Comparison of ENCODE assay signal across 1 cellular context in genomic region chr12:12611512-12612306, GRCh38.
TF ChIP-seq lines count a peak whose summit lies in the region.

Gene CREBL2, plus strand, starts transcription at chr12:12611876. Its CDS starts 297 bp downstream, at chr12:12612173.

TF ChIP-seq in HEK293, 187 proteins besides CTCF, POLR2A, EP300 and RAD21 (continued from another document):
- TF ChIP-seq ZBTB1 (tag by site-specific recombination; IDR thresholded peaks at IDR 0.05) (no peak), ZSCAN23 (tag by site-specific recombination; IDR thresholded peaks at IDR 0.05) (peak; percentile 82; the same call in 1 of the 2 replicates), ZNF776 (tag by site-specific recombination; IDR thresholded peaks at IDR 0.05; ENCODE audit: borderline replicate concordance) (no peak), ZBTB17 (tag by site-specific recombination; IDR thresholded peaks at IDR 0.05) (peak; percentile 98), KLF16 (tag by site-specific recombination; IDR thresholded peaks at IDR 0.05) (peak; percentile 98), GLIS1 (tag by site-specific recombination; IDR thresholded peaks at IDR 0.05) (peak; percentile 63), ZNF302 (tag by site-specific recombination; IDR thresholded peaks at IDR 0.05; ENCODE audit: low read depth) (no peak), ZFHX2 (tag by site-specific recombination; conservative IDR thresholded peaks at IDR 0.05) (peak; percentile 99), ATF2 (tag by site-specific recombination; IDR thresholded peaks at IDR 0.05; ENCODE audit: low read depth) (no peak), ZNF837 (tag by site-specific recombination; IDR thresholded peaks at IDR 0.05) (no peak), ZNF629 (tag by site-specific recombination; IDR thresholded peaks at IDR 0.05) (peak; percentile 88), ZNF555 (tag by site-specific recombination; conservative IDR thresholded peaks at IDR 0.05) (no peak), AEBP2 (tag by site-specific recombination; IDR thresholded peaks at IDR 0.05; ENCODE audit: borderline replicate concordance) (no peak), ZNF350 (tag by site-specific recombination; IDR thresholded peaks at IDR 0.05) (no peak), BCL11B (tag by site-specific recombination; IDR thresholded peaks at IDR 0.05; ENCODE audit: low read depth) (no peak), ZNF416 (tag by site-specific recombination; IDR thresholded peaks at IDR 0.05) (no peak), ZNF354C (tag by site-specific recombination; IDR thresholded peaks at IDR 0.05; ENCODE audit: borderline replicate concordance, low read depth) (no peak), ZNF433 (tag by site-specific recombination; IDR thresholded peaks at IDR 0.05; ENCODE audit: low read depth) (no peak), ZNF26 (tag by site-specific recombination; IDR thresholded peaks at IDR 0.05) (no peak), ZNF791 (tag by site-specific recombination; IDR thresholded peaks at IDR 0.05) (no peak), ZNF311 (tag by site-specific recombination; IDR thresholded peaks at IDR 0.05; ENCODE audit: borderline replicate concordance) (no peak), GLIS2 (tag by site-specific recombination; IDR thresholded peaks at IDR 0.05) (peak; percentile 79), ZBTB44 (tag by site-specific recombination; IDR thresholded peaks at IDR 0.05) (peak; percentile 68), ZNF18 (tag by site-specific recombination; IDR thresholded peaks at IDR 0.05) (peak; percentile 22; the same call in 1 of the 2 replicates), ZSCAN16 (tag by site-specific recombination; IDR thresholded peaks at IDR 0.05) (peak; percentile 48; the same call in 1 of the 2 replicates), ZNF280C (tag by site-specific recombination; IDR thresholded peaks at IDR 0.05) (no peak), ZNF19 (tag by site-specific recombination; IDR thresholded peaks at IDR 0.05; ENCODE audit: low read depth) (no peak), ZNF157 (tag by site-specific recombination; IDR thresholded peaks at IDR 0.05) (no peak), ZNF600 (tag by site-specific recombination; IDR thresholded peaks at IDR 0.05) (peak; percentile 100), ZNF645 (tag by site-specific recombination; IDR thresholded peaks at IDR 0.05) (no peak), BCL11A (tag by site-specific recombination; IDR thresholded peaks at IDR 0.05; ENCODE audit: low read depth) (no peak; the same call in 1 of the 2 replicates), GFI1B (tag by site-specific recombination; IDR thresholded peaks at IDR 0.05) (peak; percentile 76), ZSCAN5A (tag by site-specific recombination; IDR thresholded peaks at IDR 0.05) (0 out of 2 replicates have a peak, but pooled peaks have one; percentile 23), IKZF3 (tag by site-specific recombination; IDR thresholded peaks at IDR 0.05) (peak; percentile 81), ZNF155 (tag by site-specific recombination; IDR thresholded peaks at IDR 0.05) (no peak), ZNF394 (tag by site-specific recombination; IDR thresholded peaks at IDR 0.05; ENCODE audit: borderline replicate concordance) (peak; percentile 86), OSR2 (tag by site-specific recombination; IDR thresholded peaks at IDR 0.05) (peak; percentile 73), TSHZ1 (tag by site-specific recombination; IDR thresholded peaks at IDR 0.05; ENCODE audit: borderline replicate concordance) (no peak)
